16 cellular contexts compared by ENCODE assay signal in the genomic region with DNA sequence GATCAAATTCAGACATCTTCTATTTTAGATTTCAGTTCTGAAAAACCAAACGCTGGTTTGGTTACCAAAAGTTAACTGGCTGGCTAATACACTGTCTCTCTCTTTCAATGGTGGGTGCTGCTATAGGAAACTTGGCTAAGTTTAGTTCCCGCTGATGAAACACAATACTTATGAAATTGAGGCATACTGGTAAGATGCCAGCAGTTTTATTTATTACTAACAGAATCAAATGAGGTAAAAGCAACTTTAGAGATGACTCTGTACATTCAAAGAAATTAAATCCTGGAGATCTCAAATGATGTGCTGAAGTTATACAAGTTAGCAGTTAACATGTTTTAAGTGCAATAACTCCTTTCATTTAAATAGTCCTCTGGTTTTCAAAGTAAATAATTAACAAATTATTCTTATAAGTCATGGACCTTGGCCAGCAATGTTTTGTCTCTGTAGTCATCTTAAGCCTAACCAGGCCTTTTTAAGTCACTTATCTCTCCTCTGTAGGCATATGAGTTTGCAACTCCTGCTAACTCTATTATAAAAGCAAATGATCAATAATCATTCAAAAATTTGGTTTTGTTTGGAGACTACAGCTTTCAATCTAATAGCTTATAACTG. TPM values are rescaled to one million over a fixed set of nuclear protein-coding genes. Genes with fewer than 3 reads are reported as not detected.
DNase-seq lines count a peak whose midpoint lies in the region; ATAC-seq, FAIRE-seq and TF ChIP-seq lines count a peak whose summit lies in the region.
"Had no signal": no experiment of that assay in that cellular context is flagged by ENCODE, and none has a peak within 500 bp of the region (broad histone marks: within the 10 kb centered on the region; RNA-seq: fewer than 3 reads in every experiment).

No MANE protein-coding gene starts in this region.

- H3K4me2 ChIP-seq in GM12878 (ENCODE audit: control insufficient read depth, insufficient read depth), result peak overlapping the region; percentile 48

- no peaks in the 10 kb centered on the region for H3K9me3 ChIP-seq in GM12878 (replicated peaks; ENCODE audit: control insufficient read depth, insufficient read depth, low read length)
- H3K9me3 ChIP-seq: adrenal gland, tibial nerve had no signal

- H3K4me1 Mint-ChIP-seq in stimulated activated memory B cell treated with anti-CD40 and anti-IgM and Interleukin-4, amounts not matched to agents 10 μg/mL and 1 μg/mL and 100 μg/mL, for 72 hours, result peaks cover 7% of the 10 kb centered on the region

- H3K4me1 ChIP-seq in GM12878 (ENCODE audit: control insufficient read depth, insufficient read depth, low read length), result peaks cover 8% of the 10 kb centered on the region
- H3K4me1 ChIP-seq: adrenal gland, tibial nerve had no signal

- no peak for TF ChIP-seq EP300 in GM12878 (IDR thresholded peaks at IDR 0.05; ENCODE audit: borderline replicate concordance in 1 of 2, control insufficient read depth in 1 of 2, low read depth in 2 of 2, low read length in 2 of 2)

- H3K36me3 ChIP-seq in GM12878 (ENCODE audit: control insufficient read depth in 2 of 2, insufficient read depth in 2 of 2, low read length in 1 of 2), result 0 out of 4 replicates have a peak, but pooled peaks cover 0 to 3% of the 10 kb centered on the region in 2 experiments
- H3K36me3 ChIP-seq: adrenal gland, tibial nerve had no signal

- no TSS peak for BruUV-seq in GM12878 (replicated peaks; lab: Mats Ljungman, UMichigan)

- peak overlapping the region; percentile 21 for H3K27ac Mint-ChIP-seq in stimulated activated memory B cell treated with anti-CD40 and anti-IgM and Interleukin-4, amounts not matched to agents 10 μg/mL and 1 μg/mL and 100 μg/mL, for 72 hours
- H3K27ac Mint-ChIP-seq: activated T-cell treated with anti-CD3 and anti-CD28 coated beads, Interleukin-2, amount 50 U/mL, for 24 hours had no signal

- 29% methylated on average over 2 of the region's 2 CpGs for WGBS in GM12878 (ENCODE audit: insufficient coverage, insufficient replicate concordance, low lambda C conversion rate, missing lambda C conversion rate)

- intact Hi-C loops in GM12878 (cut with micrococcal nuclease; ENCODE audit: unreplicated experiment), result loop anchor here (2.0 kb wide), 2 partner anchors 30 to 38 kb away; no protein-coding TSS in a partner anchor

- peak overlapping the region; percentile 31; the same call in 1 of the 2 replicates for H3K4me3 ChIP-seq in GM12878
- H3K4me3 ChIP-seq: adrenal gland, tibial nerve had no signal

- no peaks in the 10 kb centered on the region for H3K27me3 ChIP-seq in GM12878 (replicated peaks in 1 of 2; ENCODE audit: control insufficient read depth in 2 of 2, insufficient read depth in 2 of 2, low read length in 1 of 2)
- H3K27me3 ChIP-seq: adrenal gland, tibial nerve had no signal

- ATAC-seq in HG03342 (IDR thresholded peaks at IDR 0.05; ENCODE audit: unreplicated experiment), result peak; percentile 19
- ATAC-seq in GM12878, result peak; percentile 75
- no peak for ATAC-seq in stimulated activated memory B cell treated with anti-CD40 and anti-IgM and Interleukin-4, amounts not matched to agents 10 μg/mL and 1 μg/mL and 100 μg/mL, for 72 hours

- H3K36me3 Mint-ChIP-seq in stimulated activated memory B cell treated with anti-CD40 and anti-IgM and Interleukin-4, amounts not matched to agents 10 μg/mL and 1 μg/mL and 100 μg/mL, for 72 hours, result no peaks in the 10 kb centered on the region
- H3K36me3 Mint-ChIP-seq: memory B cell had no signal

- H3K79me2 ChIP-seq in GM12878 (ENCODE audit: control insufficient read depth, insufficient read depth, low read length), result peaks cover 23% of the 10 kb centered on the region

- H2AFZ ChIP-seq in GM12878 (ENCODE audit: control insufficient read depth, low read depth, low read length), result no peak overlapping the region

- no peaks in the 10 kb centered on the region for H3K9me3 Mint-ChIP-seq in stimulated activated memory B cell treated with anti-CD40 and anti-IgM and Interleukin-4, amounts not matched to agents 10 μg/mL and 1 μg/mL and 100 μg/mL, for 72 hours
- H3K9me3 Mint-ChIP-seq: activated T-cell treated with anti-CD3 and anti-CD28 coated beads, Interleukin-2, amount 50 U/mL, for 24 hours; memory B cell had no signal

- H3K4me3 Mint-ChIP-seq in stimulated activated memory B cell treated with anti-CD40 and anti-IgM and Interleukin-4, amounts not matched to agents 10 μg/mL and 1 μg/mL and 100 μg/mL, for 72 hours, result no peak overlapping the region
- H3K4me3 Mint-ChIP-seq: activated T-cell treated with anti-CD3 and anti-CD28 coated beads, Interleukin-2, amount 50 U/mL, for 24 hours had no signal

- no peak for FAIRE-seq in GM12878 (lab: Jason Lieb, UNC)

- no peaks in the 10 kb centered on the region for H4K20me1 ChIP-seq in GM12878 (ENCODE audit: control insufficient read depth, insufficient read depth)

- no peak for TF ChIP-seq POLR2A in GM12878 (IDR thresholded peaks at IDR 0.05; ENCODE audit: low read depth, low read length)

- in situ Hi-C loops in GM12878 (cut with MboI), result no loop called here

- CTCF ChIA-PET in GM12878 (lab: Yijun Ruan, JAX), result interaction anchor here (0.8 to 1.8 kb wide), 6 partner anchors 12 to 129 kb away, joined by 3 to 7 read pairs (median 4); no protein-coding TSS in a partner anchor

- no peak overlapping the region for H3K9ac ChIP-seq in GM12878 (ENCODE audit: control insufficient read depth, insufficient read depth, low read length)

- SMC1A ChIA-PET in GM12878 (lab: Charles Lee; ENCODE audit: uncharacterized antibody, unreplicated experiment), result interaction anchor here (0.6 to 2.7 kb wide), 13 partner anchors 8 to 52 kb away, joined by 3 to 20 read pairs (median 5); no protein-coding TSS in a partner anchor

- TF ChIP-seq RAD21 in GM12878 (IDR thresholded peaks at IDR 0.05; ENCODE audit: insufficient read depth, low read depth, low read length), result no peak

- no peaks in the 10 kb centered on the region for H3K27me3 Mint-ChIP-seq in stimulated activated memory B cell treated with anti-CD40 and anti-IgM and Interleukin-4, amounts not matched to agents 10 μg/mL and 1 μg/mL and 100 μg/mL, for 72 hours
- H3K27me3 Mint-ChIP-seq: activated T-cell treated with anti-CD3 and anti-CD28 coated beads, Interleukin-2, amount 50 U/mL, for 24 hours had no signal

- DNase-seq in NOMO-1 (lab: John Stamatoyannopoulos, UW; ENCODE audit: unreplicated experiment in 2 of 2) (peak; percentile 60 to 81), NOMO-1 treated with dmso at 0.1 percent for 144 hours (lab: John Stamatoyannopoulos, UW; ENCODE audit: unreplicated experiment) (no peak), GM12878 (ENCODE audit: low read depth, low spot score) (no peak), SK-N-DZ (ENCODE audit: low spot score) (no peak), NCI-H146 treated with DMSO at 0.1 percent for 48 hours (lab: John Stamatoyannopoulos, UW; ENCODE audit: unreplicated experiment) (no peak), middle frontal gyrus (ENCODE audit: extremely low spot score, low spot score) (no peak)
- DNase-seq: activated T-cell treated with anti-CD3 and anti-CD28 coated beads, Interleukin-2, amount 50 U/mL, for 24 hours; adrenal gland; Calu3; H7; NCI-H2171; stimulated activated CD4-positive, alpha-beta T cell treated with anti-CD3 and anti-CD28 coated beads, Interleukin-15, amount 100 ng/mL, for 24 hours had no signal

- peak overlapping the region; percentile 67 for H3K27ac ChIP-seq in GM12878 (ENCODE audit: control insufficient read depth, insufficient read depth)
- H3K27ac ChIP-seq: tibial nerve had no signal

- RAD21 ChIA-PET in GM12878 (lab: Charles Lee; ENCODE audit: unreplicated experiment), result interaction anchor here (0.7 to 3.5 kb wide), 10 partner anchors 12 to 129 kb away, joined by 3 to 36 read pairs (median 4); partner anchors contain the start of gene PAK1

- POLR2A ChIA-PET in GM12878 (lab: Charles Lee), result interaction anchor here (0.7 to 1.5 kb wide), 7 partner anchors 8 to 55 kb away, joined by 3 to 4 read pairs (median 3); no protein-coding TSS in a partner anchor

- no peak for TF ChIP-seq CTCF in GM12878 (IDR thresholded peaks at IDR 0.05 in 2 of 3, conservative IDR thresholded peaks at IDR 0.05 in 1 of 3; ENCODE audit: control insufficient read depth in 2 of 3, extremely low read depth in 1 of 3, insufficient read depth in 1 of 3, low read depth in 3 of 3, low read length in 3 of 3)

TF ChIP-seq in GM12878, 131 proteins besides CTCF, POLR2A, EP300 and RAD21 (continues in another document):
- TF ChIP-seq MAX (IDR thresholded peaks at IDR 0.05; ENCODE audit: low read depth, low read length) (no peak), RAD51 (IDR thresholded peaks at IDR 0.05) (0 out of 2 replicates have a peak, but pooled peaks have one; percentile 7), MEF2A (IDR thresholded peaks at IDR 0.05; ENCODE audit: insufficient read depth, low read depth, low read length) (no peak), RUNX3 (IDR thresholded peaks at IDR 0.05; ENCODE audit: low read length) (peak; percentile 15; the same call in 1 of the 2 replicates)

RNA-seq across cellular contexts. Expression of gene PAK1, which starts 54.8 kb away (rescaled TPM):
- total RNA-seq in GM12878 (2013; cell fraction: nucleolus; rRNA removed), result 246 and 249 TPM in 2 replicates
- 108 and 131 TPM in 2 replicates for total RNA-seq in GM12878 (2014; rRNA removed)
- 108 and 112 TPM in 2 replicates for total RNA-seq in GM12878 (2014; rRNA removed; fragmentation: Illumina TruSeq; extraction: Trizol)
- total RNA-seq in GM12878 (2021), result 119 and 121 TPM in 2 replicates
- polyA plus RNA-seq in GM12878 (2011; ENCODE audit: low read depth), result 52.9 TPM
- 321 and 332 TPM in 2 replicates for polyA plus RNA-seq in GM12878 (2011; rRNA removed)
- polyA plus RNA-seq in GM12878 (2011; cell fraction: cytosol; rRNA removed), result 214 and 249 TPM in 2 replicates
- 423 and 453 TPM in 2 replicates for polyA plus RNA-seq in GM12878 (2011; cell fraction: nucleus; rRNA removed)
- 85.0 and 96.2 TPM in 2 replicates for polyA plus RNA-seq in GM12878 (2012)
- 162 and 181 TPM in 2 replicates for polyA plus RNA-seq in GM12878 (2014; fragmentation: Illumina TruSeq; extraction: Trizol)
- 10 to 100 TPM; 43.8 to 49.4 TPM for polyA plus RNA-seq in GM12878 (2014; fragmentation: Nextera tagmentation; extraction: Ambion mirVana)
- 112 and 113 TPM in 2 replicates for polyA plus RNA-seq in GM12878 (2014; rRNA removed)
- polyA plus RNA-seq in GM12878 (2016; fragmentation: Nextera tagmentation; extraction: Ambion mirVana), result 100 to 1,000 TPM in 1 of 2 experiments, 10 to 100 TPM in 1; 99.1 to 114 TPM
- polyA minus RNA-seq in GM12878 (2011; rRNA and poly(A)+ RNA removed), result 305 and 451 TPM in 2 replicates
- polyA minus RNA-seq in GM12878 (2011; cell fraction: cytosol; rRNA and poly(A)+ RNA removed), result 66.0 and 75.9 TPM in 2 replicates
- polyA minus RNA-seq in GM12878 (2011; cell fraction: nucleus; rRNA and poly(A)+ RNA removed), result 140 and 186 TPM in 2 replicates
- 38.4 and 40.4 TPM in 2 replicates for polyA plus RNA-seq in SK-N-DZ (2014; cell fraction: cytosol; rRNA removed)
- 65.4 and 122 TPM in 2 replicates for polyA plus RNA-seq in SK-N-DZ (2014; cell fraction: nucleus; rRNA removed)

Comparison
In these comparisons a context has a peak if more than half of its experiments do, and no peak if none do; other contexts are left out.
1. DNase-seq: peak in NOMO-1 (2 of 2); none in NOMO-1 treated with dmso at 0.1 percent for 144 hours (single experiment), GM12878 (single experiment), SK-N-DZ (single experiment), NCI-H146 treated with DMSO at 0.1 percent for 48 hours (single experiment) and middle frontal gyrus (single experiment).